In genomic region chr15:101167791-101168462, GRCh38 we compare ENCODE assay signal across 8 cellular contexts.
DNase-seq lines count a peak whose midpoint lies in the region; ATAC-seq and TF ChIP-seq lines count a peak whose summit lies in the region.

No MANE protein-coding gene starts in this region.

- ATAC-seq in HG03460 (IDR thresholded peaks at IDR 0.05; ENCODE audit: unreplicated experiment), result peak; percentile 78
- ATAC-seq in stimulated activated effector memory CD8-positive, alpha-beta T cell treated with anti-CD3 and anti-CD28 coated beads, Interleukin-12 subunit alpha, Interleukin-12 subunit beta, amount 100 ng/mL, for 72 hours, result peak; percentile 95

- intact Hi-C loops in Calu3 (cut with micrococcal nuclease; ENCODE audit: unreplicated experiment), result loop anchor here (5.0 kb wide), 1 partner anchor 84 kb away; the partner anchor contains the start of gene CHSY1

- peak; percentile 80 for DNase-seq in Calu3
- DNase-seq in activated CD4-positive, alpha-beta T cell treated with anti-CD3 and anti-CD28 coated beads for 1 hour, result peak; percentile 33
- peak; percentile 86 for DNase-seq in choroid plexus epithelial cell (ENCODE audit: low read depth)
- peak; percentile 92 for DNase-seq in mesenteric fat pad (ENCODE audit: low spot score)
- peak in 1 of 2 donors; percentile 70 for DNase-seq in stimulated activated effector memory CD8-positive, alpha-beta T cell treated with anti-CD3 and anti-CD28 coated beads, Interleukin-12 subunit alpha, Interleukin-12 subunit beta, amount 100 ng/mL, for 72 hours (ENCODE audit: low spot score in 2 of 2)
- DNase-seq in 8988T, result no peak
- DNase-seq in GM13976 (ENCODE audit: low spot score), result no peak

- no peaks in the 10 kb centered on the region for H3K27me3 Mint-ChIP-seq in Calu3 (ENCODE audit: unreplicated experiment)

- H3K4me3 ChIP-seq in choroid plexus epithelial cell (ENCODE audit: low read depth, low read length), result no peak overlapping the region

- no TSS peak for BruUV-seq in Calu3 (replicated peaks; lab: Mats Ljungman, UMichigan)

- peaks cover 8% of the 10 kb centered on the region for H3K9me3 Mint-ChIP-seq in Calu3 (ENCODE audit: low read depth, unreplicated experiment)
- peaks cover 11% of the 10 kb centered on the region for H3K9me3 Mint-ChIP-seq in stimulated activated effector memory CD8-positive, alpha-beta T cell treated with anti-CD3 and anti-CD28 coated beads, Interleukin-12 subunit alpha, Interleukin-12 subunit beta, amount 100 ng/mL, for 72 hours

- no peak for TF ChIP-seq CTCF in Calu3 (IDR thresholded peaks at IDR 0.05; ENCODE audit: unreplicated experiment)
- no peak for TF ChIP-seq CTCF in choroid plexus epithelial cell (conservative IDR thresholded peaks at IDR 0.05; ENCODE audit: low read depth, low read length)
- TF ChIP-seq CTCF in GM13976 (IDR thresholded peaks at IDR 0.05; ENCODE audit: borderline replicate concordance, control extremely low read depth, extremely low read depth, insufficient read depth, missing control alignments), result no peak

- no peaks in the 10 kb centered on the region for H3K36me3 Mint-ChIP-seq in Calu3 (ENCODE audit: insufficient read depth, unreplicated experiment)
- peaks cover 65% of the 10 kb centered on the region for H3K36me3 Mint-ChIP-seq in stimulated activated effector memory CD8-positive, alpha-beta T cell treated with anti-CD3 and anti-CD28 coated beads, Interleukin-12 subunit alpha, Interleukin-12 subunit beta, amount 100 ng/mL, for 72 hours

- peaks cover 26% of the 10 kb centered on the region for H3K4me1 Mint-ChIP-seq in Calu3 (ENCODE audit: low read depth, unreplicated experiment)
- peaks cover 46% of the 10 kb centered on the region for H3K4me1 Mint-ChIP-seq in stimulated activated effector memory CD8-positive, alpha-beta T cell treated with anti-CD3 and anti-CD28 coated beads, Interleukin-12 subunit alpha, Interleukin-12 subunit beta, amount 100 ng/mL, for 72 hours

- in situ Hi-C loops in GM13976 (cut with MboI; ENCODE audit: low sequenced_read_pairs, unreplicated experiment), result no loop called here

- peak overlapping the region; percentile 56 for H3K4me3 Mint-ChIP-seq in Calu3 (ENCODE audit: low read depth, unreplicated experiment)
- H3K4me3 Mint-ChIP-seq in stimulated activated effector memory CD8-positive, alpha-beta T cell treated with anti-CD3 and anti-CD28 coated beads, Interleukin-12 subunit alpha, Interleukin-12 subunit beta, amount 100 ng/mL, for 72 hours, result peak overlapping the region; percentile 70

- H3K27ac Mint-ChIP-seq in Calu3 (ENCODE audit: unreplicated experiment), result peak overlapping the region; percentile 91
- peak overlapping the region; percentile 93 for H3K27ac Mint-ChIP-seq in stimulated activated effector memory CD8-positive, alpha-beta T cell treated with anti-CD3 and anti-CD28 coated beads, Interleukin-12 subunit alpha, Interleukin-12 subunit beta, amount 100 ng/mL, for 72 hours

- CTCF ChIA-PET in Calu3 (lab: Charles Lee), result interaction anchor here (0.7 to 1.9 kb wide), 3 partner anchors 54 to 159 kb away, joined by 3 to 6 read pairs (median 4); no protein-coding TSS in a partner anchor

Comparison
In these comparisons a context has a peak if more than half of its experiments do, and no peak if none do; other contexts are left out.
1. DNase-seq: peak in Calu3 (single experiment), activated CD4-positive, alpha-beta T cell treated with anti-CD3 and anti-CD28 coated beads for 1 hour (single experiment), choroid plexus epithelial cell (single experiment) and mesenteric fat pad (single experiment); none in 8988T (single experiment) and GM13976 (single experiment).